Comparison of ENCODE assay signal across 8 cellular contexts in the genomic region with DNA sequence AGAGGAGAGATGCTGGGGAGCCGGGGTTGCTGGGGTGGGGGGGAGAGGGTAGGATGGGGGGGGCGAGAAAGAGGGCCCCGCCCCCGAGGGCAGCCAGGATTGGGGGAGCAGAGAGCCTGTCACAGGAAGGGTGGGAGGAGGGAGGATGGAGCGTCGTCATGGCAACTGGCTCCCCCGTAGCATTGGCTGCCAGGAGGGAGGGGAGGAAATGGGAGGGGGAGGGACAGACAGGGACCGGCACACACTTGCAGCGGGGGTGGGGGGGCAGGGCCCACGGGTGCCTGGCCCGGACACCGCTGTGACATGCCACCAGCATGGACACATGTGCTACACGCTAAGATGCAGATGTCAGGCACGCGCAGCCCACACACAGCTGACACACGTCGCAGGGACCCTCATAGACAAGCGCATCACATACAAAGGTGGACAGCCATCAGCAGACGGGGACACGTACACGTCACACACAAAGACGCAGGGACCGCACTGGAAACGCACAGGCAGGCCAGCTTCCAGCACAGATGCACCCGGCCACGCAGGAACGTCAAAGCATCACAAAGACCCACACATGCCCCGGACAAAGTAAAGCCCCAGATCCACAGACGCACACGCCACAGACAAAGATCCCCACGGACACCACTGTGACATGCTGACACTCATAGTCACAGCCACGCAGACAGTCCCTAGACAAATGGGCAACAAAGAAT. TPM values are rescaled to one million over a fixed set of nuclear protein-coding genes. Genes with fewer than 3 reads are reported as not detected.
DNase-seq lines count a peak whose midpoint lies in the region; ATAC-seq and TF ChIP-seq lines count a peak whose summit lies in the region.

A gene with protein sequence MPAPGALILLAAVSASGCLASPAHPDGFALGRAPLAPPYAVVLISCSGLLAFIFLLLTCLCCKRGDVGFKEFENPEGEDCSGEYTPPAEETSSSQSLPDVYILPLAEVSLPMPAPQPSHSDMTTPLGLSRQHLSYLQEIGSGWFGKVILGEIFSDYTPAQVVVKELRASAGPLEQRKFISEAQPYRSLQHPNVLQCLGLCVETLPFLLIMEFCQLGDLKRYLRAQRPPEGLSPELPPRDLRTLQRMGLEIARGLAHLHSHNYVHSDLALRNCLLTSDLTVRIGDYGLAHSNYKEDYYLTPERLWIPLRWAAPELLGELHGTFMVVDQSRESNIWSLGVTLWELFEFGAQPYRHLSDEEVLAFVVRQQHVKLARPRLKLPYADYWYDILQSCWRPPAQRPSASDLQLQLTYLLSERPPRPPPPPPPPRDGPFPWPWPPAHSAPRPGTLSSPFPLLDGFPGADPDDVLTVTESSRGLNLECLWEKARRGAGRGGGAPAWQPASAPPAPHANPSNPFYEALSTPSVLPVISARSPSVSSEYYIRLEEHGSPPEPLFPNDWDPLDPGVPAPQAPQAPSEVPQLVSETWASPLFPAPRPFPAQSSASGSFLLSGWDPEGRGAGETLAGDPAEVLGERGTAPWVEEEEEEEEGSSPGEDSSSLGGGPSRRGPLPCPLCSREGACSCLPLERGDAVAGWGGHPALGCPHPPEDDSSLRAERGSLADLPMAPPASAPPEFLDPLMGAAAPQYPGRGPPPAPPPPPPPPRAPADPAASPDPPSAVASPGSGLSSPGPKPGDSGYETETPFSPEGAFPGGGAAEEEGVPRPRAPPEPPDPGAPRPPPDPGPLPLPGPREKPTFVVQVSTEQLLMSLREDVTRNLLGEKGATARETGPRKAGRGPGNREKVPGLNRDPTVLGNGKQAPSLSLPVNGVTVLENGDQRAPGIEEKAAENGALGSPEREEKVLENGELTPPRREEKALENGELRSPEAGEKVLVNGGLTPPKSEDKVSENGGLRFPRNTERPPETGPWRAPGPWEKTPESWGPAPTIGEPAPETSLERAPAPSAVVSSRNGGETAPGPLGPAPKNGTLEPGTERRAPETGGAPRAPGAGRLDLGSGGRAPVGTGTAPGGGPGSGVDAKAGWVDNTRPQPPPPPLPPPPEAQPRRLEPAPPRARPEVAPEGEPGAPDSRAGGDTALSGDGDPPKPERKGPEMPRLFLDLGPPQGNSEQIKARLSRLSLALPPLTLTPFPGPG (N-terminal part only) (minus strand): TSS at position 36 of the 704 bp plus-strand sequence. CDS start 259 bp downstream, outside the sequence.

- H3K4me1 ChIP-seq in CD8-positive, alpha-beta memory T cell (ENCODE audit: insufficient read depth, low read length): peaks cover 28% of the 10 kb centered on the region
- no peaks in the 10 kb centered on the region for H3K4me1 ChIP-seq in thoracic aorta (ENCODE audit: control insufficient read depth in 1 of 2, low read depth in 2 of 2)

- H3K27ac ChIP-seq in CD8-positive, alpha-beta memory T cell (ENCODE audit: low read depth, low read length): peak within 1 kb of the TSS; percentile 28
- no peak within 1 kb of the TSS for H3K27ac ChIP-seq in thoracic aorta

- no peaks in the 10 kb centered on the region for H3K27me3 Mint-ChIP-seq in CD8-positive, alpha-beta memory T cell
- H3K27me3 Mint-ChIP-seq in chondrocyte (ENCODE audit: low read depth) (peaks cover 8% of the 10 kb centered on the region), nephron progenitor cell (ENCODE audit: low read depth, poor library complexity) (peaks cover 40% of the 10 kb centered on the region)

- H3K4me1 Mint-ChIP-seq in CD8-positive, alpha-beta memory T cell: peaks cover 13 to 16% (median 15%) of the 10 kb centered on the region in 3 donors
- peaks cover 12% of the 10 kb centered on the region for H3K4me1 Mint-ChIP-seq in chondrocyte (ENCODE audit: low read depth)
- peaks cover 33% of the 10 kb centered on the region for H3K4me1 Mint-ChIP-seq in nephron progenitor cell

- no peaks in the 10 kb centered on the region for H3K9me3 ChIP-seq in CD8-positive, alpha-beta memory T cell (ENCODE audit: low read length)
- H3K9me3 ChIP-seq in thoracic aorta: no peaks in the 10 kb centered on the region

- no peaks in the 10 kb centered on the region for H3K9me3 Mint-ChIP-seq in CD8-positive, alpha-beta memory T cell
- H3K9me3 Mint-ChIP-seq in chondrocyte (ENCODE audit: low read depth) (no peaks in the 10 kb centered on the region), nephron progenitor cell (no peaks in the 10 kb centered on the region)

- peak within 1 kb of the TSS; percentile 14 to 91 (median 86) for H3K27ac Mint-ChIP-seq in CD8-positive, alpha-beta memory T cell
- H3K27ac Mint-ChIP-seq in chondrocyte (ENCODE audit: unreplicated experiment) (no peak within 1 kb of the TSS), nephron progenitor cell (no peak within 1 kb of the TSS)

- CTCF ChIA-PET in CD8-positive, alpha-beta memory T cell (lab: Charles Lee): interaction anchor here (1.1 kb wide), 1 partner anchor 17 kb away, joined by 3 read pairs; no protein-coding TSS in a partner anchor

- peak within 1 kb of the TSS in 6 of 7 donors; percentile 82 to 92 (median 88) for H3K4me3 Mint-ChIP-seq in CD8-positive, alpha-beta memory T cell
- H3K4me3 Mint-ChIP-seq in chondrocyte (ENCODE audit: unreplicated experiment) (peak within 1 kb of the TSS; percentile 60), nephron progenitor cell (peak within 1 kb of the TSS; percentile 80)

- TF ChIP-seq CTCF in chondrocyte (IDR thresholded peaks at IDR 0.05) (no peak), nephron progenitor cell (IDR thresholded peaks at IDR 0.05) (no peak), thoracic aorta (IDR thresholded peaks at IDR 0.05) (no peak)

- no peak for ATAC-seq in thoracic aorta (ENCODE audit: insufficient number of reproducible peaks, low FRiP score, low read depth)
- no peak for ATAC-seq in HG03565 (IDR thresholded peaks at IDR 0.05; ENCODE audit: unreplicated experiment)
- ATAC-seq in GM18519 (IDR thresholded peaks at IDR 0.05; ENCODE audit: low FRiP score, unreplicated experiment): no peak

- peak; percentile 76 to 94 (median 83) for DNase-seq in CD8-positive, alpha-beta memory T cell
- peak; percentile 87 for DNase-seq in NCI-H1105 treated with DMSO at 0.1 percent for 48 hours (lab: John Stamatoyannopoulos, UW)
- peak; percentile 57 to 62 for DNase-seq in activated CD4-positive, alpha-beta T cell treated with anti-CD3 and anti-CD28 coated beads for 24 hours (ENCODE audit: low read depth in 2 of 2)
- no peak for DNase-seq in chondrocyte (ENCODE audit: low spot score)
- peak; percentile 63 for DNase-seq in nephron progenitor cell
- no peak for DNase-seq in thoracic aorta (ENCODE audit: low spot score)

- H3K36me3 Mint-ChIP-seq in CD8-positive, alpha-beta memory T cell: peaks cover 0 to 21% (median 3%) of the 10 kb centered on the region in 3 donors
- H3K36me3 Mint-ChIP-seq in chondrocyte (ENCODE audit: low read depth): no peaks in the 10 kb centered on the region
- H3K36me3 Mint-ChIP-seq in nephron progenitor cell (ENCODE audit: low read depth): no peaks in the 10 kb centered on the region

- H3K4me3 ChIP-seq in CD8-positive, alpha-beta memory T cell (ENCODE audit: low read length): peak within 1 kb of the TSS; percentile 76
- H3K4me3 ChIP-seq in thoracic aorta: peak within 1 kb of the TSS; percentile 49

- POLR2A ChIA-PET in CD8-positive, alpha-beta memory T cell (lab: Charles Lee): no interaction called here

- no peaks in the 10 kb centered on the region for H3K27me3 ChIP-seq in CD8-positive, alpha-beta memory T cell (ENCODE audit: insufficient read depth, low read length, poor library complexity, severe bottlenecking)
- no peaks in the 10 kb centered on the region for H3K27me3 ChIP-seq in thoracic aorta (replicated peaks; ENCODE audit: insufficient read depth)

- H3K36me3 ChIP-seq in CD8-positive, alpha-beta memory T cell (ENCODE audit: insufficient read depth, low read length): no peaks in the 10 kb centered on the region
- H3K36me3 ChIP-seq in thoracic aorta: no peaks in the 10 kb centered on the region

RNA-seq across cellular contexts. Expression of the gene that starts here (rescaled TPM):
- total RNA-seq in CD8-positive, alpha-beta memory T cell: 1 to 10 TPM; 4.6 to 4.7 TPM
- polyA plus RNA-seq in CD8-positive, alpha-beta memory T cell: not detected
- total RNA-seq in chondrocyte (0.48 to 0.67 TPM (median 0.54 TPM) in 3 replicates), thoracic aorta (1 to 10 TPM in 1 of 2 donors, under 1 TPM in 1; 0.41 to 4.5 TPM)

Comparison
In these comparisons a context has a peak if more than half of its experiments do, and no peak if none do; other contexts are left out.
1. DNase-seq: peak in CD8-positive, alpha-beta memory T cell (5 of 5), NCI-H1105 treated with DMSO at 0.1 percent for 48 hours (single experiment), activated CD4-positive, alpha-beta T cell treated with anti-CD3 and anti-CD28 coated beads for 24 hours (2 of 2) and nephron progenitor cell (single experiment); none in chondrocyte (single experiment) and thoracic aorta (single experiment).
2. H3K27ac Mint-ChIP-seq: peak in CD8-positive, alpha-beta memory T cell (8 of 8); none in chondrocyte (single experiment) and nephron progenitor cell (single experiment).
3. Peak in every context shown above with its lines, with median percentiles within 50 percentile points of each other: H3K4me3 Mint-ChIP-seq.